Comparison of ENCODE assay signal across 1 cellular context in the genomic region with DNA sequence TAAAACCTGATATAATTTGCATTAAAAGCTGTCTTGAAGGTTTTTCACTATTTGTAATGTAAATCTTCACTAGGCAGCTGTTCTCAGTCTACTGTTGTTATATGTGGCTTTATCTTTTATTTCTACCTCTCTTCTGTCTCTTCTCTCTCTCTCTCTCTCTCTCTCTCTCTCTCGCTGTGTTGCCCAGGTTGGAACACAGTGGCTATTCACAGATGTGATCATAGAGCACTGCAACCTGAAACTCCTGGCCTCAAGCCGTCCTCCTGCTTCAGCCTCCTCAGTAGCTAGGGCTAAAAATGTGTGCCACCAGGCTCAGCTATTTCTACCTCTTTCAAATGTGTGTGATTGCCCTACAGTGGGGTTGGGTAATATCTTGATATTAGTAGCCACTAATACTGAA.
TF ChIP-seq lines count a peak whose summit lies in the region.

No MANE protein-coding gene starts in this region.

TF ChIP-seq in GM23338, 12 proteins besides CTCF, POLR2A, EP300 and RAD21 (continued from another document):
- TF ChIP-seq STAT1 (IDR thresholded peaks at IDR 0.05; ENCODE audit: unreplicated experiment): no peak
